ENCODE assay signal across 9 cellular contexts in the genomic region with DNA sequence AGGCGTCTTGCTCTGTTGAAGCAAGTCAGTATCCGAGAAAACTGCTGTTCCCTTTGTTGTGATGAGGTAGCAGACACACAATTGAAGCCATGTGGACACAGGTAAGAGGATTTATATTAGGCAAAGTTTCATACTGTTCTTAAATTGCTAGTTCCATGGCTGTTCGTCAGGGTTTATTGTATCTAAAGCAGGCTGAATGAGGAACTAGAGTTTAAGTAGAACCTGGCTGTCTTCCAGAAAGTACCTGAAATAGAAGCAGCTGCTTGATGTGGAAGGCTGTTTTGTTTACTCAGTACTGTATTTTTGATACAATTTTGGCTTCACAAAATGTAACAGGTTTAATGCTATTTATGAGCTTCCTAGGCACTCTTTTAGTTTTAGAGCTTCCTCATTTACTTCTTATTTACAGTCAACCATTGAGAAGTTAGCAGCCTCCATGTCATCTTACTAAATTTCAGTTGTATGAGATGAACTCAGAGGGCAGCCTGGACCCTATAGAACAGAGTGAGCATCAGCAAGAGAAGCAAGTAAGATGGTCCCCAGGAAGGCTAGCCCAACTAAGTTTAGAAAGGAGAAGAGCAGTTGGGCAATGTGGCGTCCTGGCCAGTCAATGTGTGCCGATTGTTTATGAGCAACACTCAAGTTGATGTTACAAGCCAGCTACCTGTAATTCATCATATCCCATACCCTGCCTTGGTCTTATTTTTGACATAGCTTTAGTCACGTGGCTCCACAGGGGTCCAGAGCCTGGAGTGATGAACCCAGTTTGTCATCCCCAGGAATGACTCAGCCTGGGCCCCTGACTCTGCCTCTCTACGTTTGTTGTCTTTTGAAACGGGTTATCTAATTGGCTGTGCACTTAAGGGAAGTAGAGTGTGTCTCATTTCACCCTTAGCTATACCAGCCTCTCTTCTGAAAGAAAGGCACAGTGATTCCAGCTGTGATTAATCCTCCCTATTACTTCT. TPM values are rescaled to one million over a fixed set of nuclear protein-coding genes. Genes with fewer than 3 reads are reported as not detected.
DNase-seq lines count a peak whose midpoint lies in the region; ATAC-seq, FAIRE-seq and TF ChIP-seq lines count a peak whose summit lies in the region.
"Had no signal": no experiment of that assay in that cellular context is flagged by ENCODE, and none has a peak within 500 bp of the region (broad histone marks: within the 10 kb centered on the region; RNA-seq: fewer than 3 reads in every experiment).

No MANE protein-coding gene starts in this region.

- no peak for FAIRE-seq in bronchial epithelial cell (lab: Jason Lieb, UNC)

- DNase-seq in activated naive CD4-positive, alpha-beta T cell treated with Interleukin-2 at 50 U/mL for 16 hours = peak; percentile 18
- DNase-seq in activated naive CD4-positive, alpha-beta T cell treated with anti-CD3 and anti-CD28 coated beads, Interleukin-2, amount 10 ng/mL, durations not matched to agents 7 days and 5 days = no peak
- DNase-seq in NCI-H345 treated with DMSO at 0.1 percent for 48 hours (lab: John Stamatoyannopoulos, UW; ENCODE audit: unreplicated experiment) (peak; percentile 90), bronchial epithelial cell (ENCODE audit: low read depth) (peak; percentile 49), caudate nucleus (lab: John Stamatoyannopoulos, UW) (no peak), occipital lobe (lab: John Stamatoyannopoulos, UW) (no peak)
- DNase-seq in stimulated activated effector memory CD8-positive, alpha-beta T cell treated with anti-CD3 and anti-CD28 coated beads, Interleukin-12 subunit alpha, Interleukin-12 subunit beta, amount 100 ng/mL, for 72 hours (ENCODE audit: low spot score in 2 of 2) = peak in 1 of 2 donors; percentile 63
- DNase-seq: CD4-positive, CD25-positive, alpha-beta regulatory T cell had no signal

- no peak overlapping the region for H3K4me3 Mint-ChIP-seq in activated naive CD4-positive, alpha-beta T cell treated with anti-CD3 and anti-CD28 coated beads, Interleukin-2, amount 10 ng/mL, durations not matched to agents 7 days and 5 days
- no peak overlapping the region for H3K4me3 Mint-ChIP-seq in stimulated activated effector memory CD8-positive, alpha-beta T cell treated with anti-CD3 and anti-CD28 coated beads, Interleukin-12 subunit alpha, Interleukin-12 subunit beta, amount 100 ng/mL, for 72 hours
- H3K4me3 Mint-ChIP-seq: CD4-positive, CD25-positive, alpha-beta regulatory T cell had no signal

- H3K9me3 Mint-ChIP-seq in activated naive CD4-positive, alpha-beta T cell treated with anti-CD3 and anti-CD28 coated beads, Interleukin-2, amount 10 ng/mL, durations not matched to agents 7 days and 5 days = no peaks in the 10 kb centered on the region
- no peaks in the 10 kb centered on the region for H3K9me3 Mint-ChIP-seq in stimulated activated effector memory CD8-positive, alpha-beta T cell treated with anti-CD3 and anti-CD28 coated beads, Interleukin-12 subunit alpha, Interleukin-12 subunit beta, amount 100 ng/mL, for 72 hours
- H3K9me3 Mint-ChIP-seq: CD4-positive, CD25-positive, alpha-beta regulatory T cell had no signal

- H3K27ac Mint-ChIP-seq in activated naive CD4-positive, alpha-beta T cell treated with anti-CD3 and anti-CD28 coated beads, Interleukin-2, amount 10 ng/mL, durations not matched to agents 7 days and 5 days = no peak overlapping the region
- H3K27ac Mint-ChIP-seq in stimulated activated effector memory CD8-positive, alpha-beta T cell treated with anti-CD3 and anti-CD28 coated beads, Interleukin-12 subunit alpha, Interleukin-12 subunit beta, amount 100 ng/mL, for 72 hours = peak overlapping the region; percentile 89

- TF ChIP-seq CTCF in bronchial epithelial cell (IDR thresholded peaks at IDR 0.05; ENCODE audit: insufficient read depth, low read length, severe bottlenecking) = no peak

- no peak overlapping the region for H3K27ac ChIP-seq in caudate nucleus (ENCODE audit: low read depth, low read length)

- no peaks in the 10 kb centered on the region for H3K27me3 Mint-ChIP-seq in activated naive CD4-positive, alpha-beta T cell treated with anti-CD3 and anti-CD28 coated beads, Interleukin-2, amount 10 ng/mL, durations not matched to agents 7 days and 5 days
- H3K27me3 Mint-ChIP-seq: CD4-positive, CD25-positive, alpha-beta regulatory T cell had no signal

- CTCF ChIA-PET in activated naive CD4-positive, alpha-beta T cell treated with anti-CD3 and anti-CD28 coated beads, Interleukin-2, amount 10 ng/mL, durations not matched to agents 7 days and 5 days (lab: Charles Lee) = interaction anchor here (0.6 to 1.2 kb wide), 4 partner anchors 9 to 424 kb away, joined by 3 to 5 read pairs (median 4); no protein-coding TSS in a partner anchor

- peaks cover 14% of the 10 kb centered on the region for H3K36me3 ChIP-seq in bronchial epithelial cell (ENCODE audit: control insufficient read depth, insufficient read depth, low read length)

- H3K4me1 Mint-ChIP-seq in activated naive CD4-positive, alpha-beta T cell treated with anti-CD3 and anti-CD28 coated beads, Interleukin-2, amount 10 ng/mL, durations not matched to agents 7 days and 5 days = peaks cover 12% of the 10 kb centered on the region
- H3K4me1 Mint-ChIP-seq in stimulated activated effector memory CD8-positive, alpha-beta T cell treated with anti-CD3 and anti-CD28 coated beads, Interleukin-12 subunit alpha, Interleukin-12 subunit beta, amount 100 ng/mL, for 72 hours = peaks cover 13% of the 10 kb centered on the region

- H3K4me3 ChIP-seq in bronchial epithelial cell (ENCODE audit: low read depth, low read length) = no peak overlapping the region

- ATAC-seq in stimulated activated effector memory CD8-positive, alpha-beta T cell treated with anti-CD3 and anti-CD28 coated beads, Interleukin-12 subunit alpha, Interleukin-12 subunit beta, amount 100 ng/mL, for 72 hours = peak; percentile 97
- no peak for ATAC-seq in GM21528 (IDR thresholded peaks at IDR 0.05; ENCODE audit: low FRiP score, unreplicated experiment)

- no peaks in the 10 kb centered on the region for H3K27me3 ChIP-seq in bronchial epithelial cell (ENCODE audit: control insufficient read depth, insufficient read depth, low read length)

- H3K36me3 Mint-ChIP-seq in activated naive CD4-positive, alpha-beta T cell treated with anti-CD3 and anti-CD28 coated beads, Interleukin-2, amount 10 ng/mL, durations not matched to agents 7 days and 5 days = peaks cover 47% of the 10 kb centered on the region
- H3K36me3 Mint-ChIP-seq in stimulated activated effector memory CD8-positive, alpha-beta T cell treated with anti-CD3 and anti-CD28 coated beads, Interleukin-12 subunit alpha, Interleukin-12 subunit beta, amount 100 ng/mL, for 72 hours = peaks cover 90% of the 10 kb centered on the region

RNA-seq across cellular contexts. Expression of gene ARL2BP, which starts 9.6 kb away (rescaled TPM):
- total RNA-seq in bronchial epithelial cell (63.8 and 71.3 TPM in 2 replicates), occipital lobe (81.4 TPM)

RNA-seq across cellular contexts. Expression of gene PLLP, which starts 49.1 kb away (rescaled TPM):
- total RNA-seq in bronchial epithelial cell = 3.3 and 13.7 TPM in 2 replicates
- total RNA-seq in occipital lobe = 1.2 TPM
- total RNA-seq: CD4-positive, CD25-positive, alpha-beta regulatory T cell had no signal

RNA-seq across cellular contexts. Expression of gene RSPRY1, which starts 49.3 kb away (rescaled TPM):
- total RNA-seq in bronchial epithelial cell = 38.3 and 38.7 TPM in 2 replicates
- total RNA-seq in occipital lobe = 75.5 TPM

RNA-seq across cellular contexts. Expression of gene PSME3IP1, which starts 49.6 kb away (rescaled TPM):
- total RNA-seq in bronchial epithelial cell = 62.9 and 70.3 TPM in 2 replicates
- total RNA-seq in occipital lobe = 104 TPM

Comparison
In these comparisons a context has a peak if more than half of its experiments do, and no peak if none do; other contexts are left out.
1. DNase-seq: peak in activated naive CD4-positive, alpha-beta T cell treated with Interleukin-2 at 50 U/mL for 16 hours (single experiment), NCI-H345 treated with DMSO at 0.1 percent for 48 hours (single experiment) and bronchial epithelial cell (single experiment); none in activated naive CD4-positive, alpha-beta T cell treated with anti-CD3 and anti-CD28 coated beads, Interleukin-2, amount 10 ng/mL, durations not matched to agents 7 days and 5 days (single experiment), caudate nucleus (0 of 61) and occipital lobe (single experiment).